Comparison of ENCODE assay signal across 8 cellular contexts in the genomic region with DNA sequence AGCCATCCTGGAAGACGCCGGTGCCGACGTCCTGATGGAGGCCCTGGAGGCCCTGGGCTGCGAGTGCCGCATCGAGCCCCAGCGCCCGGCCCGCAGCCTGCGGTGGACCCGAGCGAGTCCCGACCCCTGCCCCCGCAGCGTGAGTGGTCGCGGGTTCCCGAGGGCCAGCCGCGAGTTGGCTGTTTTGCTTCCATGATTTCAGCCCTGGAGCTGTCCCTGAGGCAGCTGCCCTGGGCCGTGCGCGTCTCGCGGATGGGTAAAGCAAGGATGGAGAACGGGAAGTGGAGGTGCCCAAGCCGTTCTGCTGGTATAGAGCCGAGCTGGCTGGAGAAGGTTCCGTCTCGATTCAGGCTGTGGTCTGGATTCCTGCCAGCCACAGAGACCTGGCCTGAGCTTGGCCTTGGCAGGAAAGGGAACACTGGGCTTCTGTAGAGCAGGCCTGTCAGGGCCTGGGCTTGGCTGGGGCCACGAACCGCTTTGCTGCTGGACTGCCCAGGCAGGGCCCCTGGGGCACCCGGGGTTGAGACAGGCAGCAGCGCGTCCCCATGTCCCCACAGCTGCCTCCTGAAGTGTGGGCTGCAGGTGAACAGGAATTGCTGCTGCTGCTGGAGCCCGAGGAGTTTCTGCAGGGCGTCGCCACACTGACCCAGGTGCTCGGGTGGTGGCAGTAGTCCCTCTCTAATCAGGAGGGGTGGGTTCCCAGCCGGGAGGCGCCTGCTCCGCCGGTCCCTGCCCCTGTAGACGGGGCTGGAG. TPM values are rescaled to one million over a fixed set of nuclear protein-coding genes. Genes with fewer than 3 reads are reported as not detected.
DNase-seq lines count a peak whose midpoint lies in the region; ATAC-seq and TF ChIP-seq lines count a peak whose summit lies in the region.

No MANE protein-coding gene starts in this region.

- H3K18ac ChIP-seq in neuronal stem cell (ENCODE audit: low read length) = peak overlapping the region; percentile 98

- H2BK5ac ChIP-seq in neuronal stem cell (ENCODE audit: low read length) = peak overlapping the region; percentile 94

- H4K8ac ChIP-seq in neuronal stem cell (ENCODE audit: low read depth, low read length) = no peak overlapping the region

- H3K9ac ChIP-seq in neuronal stem cell (ENCODE audit: low read depth, low read length, poor library complexity) = peak overlapping the region; percentile 96

- H2BK120ac ChIP-seq in neuronal stem cell (ENCODE audit: low read depth, low read length) = peak overlapping the region; percentile 63

- peak overlapping the region; percentile 99 for H3K23ac ChIP-seq in neuronal stem cell (ENCODE audit: low read depth, low read length, poor library complexity)

- peak overlapping the region; percentile 58 for H2BK12ac ChIP-seq in neuronal stem cell (ENCODE audit: low read length)

- H3K4ac ChIP-seq in neuronal stem cell (ENCODE audit: low read length) = peak overlapping the region; percentile 99

- H4K91ac ChIP-seq in neuronal stem cell (ENCODE audit: low read depth, low read length, poor library complexity) = no peak overlapping the region

- peak overlapping the region; percentile 98 for H2AK5ac ChIP-seq in neuronal stem cell (ENCODE audit: low read depth, low read length)

- intact Hi-C loops in esophagus squamous epithelium (cut with DNase I) = no loop called here

- peaks cover 3 to 54% (median 35%) of the 10 kb centered on the region in 3 donors for H3K36me3 ChIP-seq in esophagus squamous epithelium
- H3K36me3 ChIP-seq in neuronal stem cell (replicated peaks in 1 of 2; ENCODE audit: control insufficient read depth in 2 of 2, insufficient read depth in 2 of 2, low read length in 2 of 2) = peaks cover 29 to 65% of the 10 kb centered on the region in 2 donors

- no peaks in the 10 kb centered on the region for H3K9me3 ChIP-seq in esophagus squamous epithelium
- H3K9me3 ChIP-seq in neuronal stem cell (replicated peaks in 1 of 2; ENCODE audit: control insufficient read depth in 2 of 2, insufficient read depth in 1 of 2, low read depth in 1 of 2, low read length in 2 of 2) = no peaks in the 10 kb centered on the region

- ATAC-seq in HG03432 (IDR thresholded peaks at IDR 0.05; ENCODE audit: unreplicated experiment) (peak; percentile 0), GM21390 (IDR thresholded peaks at IDR 0.05; ENCODE audit: unreplicated experiment) (no peak)

- peak overlapping the region; percentile 91 for H3K14ac ChIP-seq in neuronal stem cell (ENCODE audit: low read length)

- H2AFZ ChIP-seq in neuronal stem cell (ENCODE audit: low read length) = peak overlapping the region; percentile 100

- no peak for TF ChIP-seq CTCF in esophagus squamous epithelium (IDR thresholded peaks at IDR 0.05)

- peak overlapping the region; percentile 98 for H3K4me2 ChIP-seq in neuronal stem cell (ENCODE audit: insufficient read depth, low read length, poor library complexity, severe bottlenecking)

- 23% methylated on average over 5 of the region's 45 CpGs; no CpG with 5 or more reads in 1 of the 2 donors for WGBS in esophagus squamous epithelium, 2 donors
- WGBS in neuronal stem cell (ENCODE audit: extremely low coverage in 2 of 2, insufficient read length in 2 of 2, insufficient replicate concordance in 1 of 2), 2 donors = no CpG with 5 or more reads among the region's 45 CpGs

- H3K79me1 ChIP-seq in neuronal stem cell (ENCODE audit: low read depth, low read length) = peaks cover 31% of the 10 kb centered on the region

- H3K4me1 ChIP-seq in esophagus squamous epithelium = peaks cover 27 to 83% (median 38%) of the 10 kb centered on the region in 3 donors
- H3K4me1 ChIP-seq in neuronal stem cell (ENCODE audit: control insufficient read depth in 2 of 2, insufficient read depth in 1 of 2, low read depth in 1 of 2, low read length in 2 of 2) = peaks cover 12% of the 10 kb centered on the region in 2 donors

- H3K4me3 ChIP-seq in esophagus squamous epithelium (peak overlapping the region; percentile 69 to 98 (median 84)), neuronal stem cell (ENCODE audit: low read length in 2 of 2) (peak overlapping the region; percentile 99)

- H3K27ac ChIP-seq in esophagus squamous epithelium (peak overlapping the region; percentile 91 to 98 (median 95)), neuronal stem cell (replicated peaks; ENCODE audit: low read length) (peak overlapping the region; percentile 49)

- DNase-seq in Ammon's horn (ENCODE audit: low spot score) (peak; percentile 56), UCSD-AML1 (lab: John Stamatoyannopoulos, UW; ENCODE audit: unreplicated experiment) (peak; percentile 68), esophagus squamous epithelium (lab: John Stamatoyannopoulos, UW) (no peak), neuronal stem cell (ENCODE audit: low spot score) (no peak), COLO829 (ENCODE audit: low spot score) (no peak), NCI-H1048 (lab: John Stamatoyannopoulos, UW) (no peak)

- H2BK15ac ChIP-seq in neuronal stem cell (ENCODE audit: low read length) = no peak overlapping the region

- H3K27me3 ChIP-seq in esophagus squamous epithelium (no peaks in the 10 kb centered on the region), neuronal stem cell (ENCODE audit: control insufficient read depth in 3 of 3, insufficient read depth in 3 of 3, low read depth in 1 of 3, low read length in 3 of 3) (no peaks in the 10 kb centered on the region)

- TF ChIP-seq POLR2A in esophagus squamous epithelium (IDR thresholded peaks at IDR 0.05) = no peak

RNA-seq across cellular contexts. Expression of gene MRPS34, which starts 0.9 kb away (rescaled TPM):
- 100 to 1,000 TPM in 3 of 4 donors, 10 to 100 TPM in 1; 89.5 to 158 (median 114) TPM for total RNA-seq in esophagus squamous epithelium
- 108 TPM for polyA plus RNA-seq in neuronal stem cell (2013, experiment 1 of 2)
- 110 TPM for polyA plus RNA-seq in neuronal stem cell (2013, experiment 2 of 2)

RNA-seq across cellular contexts. Expression of gene EME2, which starts 1.3 kb away (rescaled TPM):
- total RNA-seq in esophagus squamous epithelium = 10 to 100 TPM in 2 of 4 donors, 1 to 10 TPM in 2; 8.8 to 14.4 (median 10.1) TPM
- polyA plus RNA-seq in neuronal stem cell (2013, experiment 1 of 2) = 3.6 TPM
- polyA plus RNA-seq in neuronal stem cell (2013, experiment 2 of 2) = 3.3 TPM

RNA-seq across cellular contexts. Expression of gene NME3, which starts 2.5 kb away (rescaled TPM):
- 10 to 100 TPM; 30.2 to 57.1 (median 53.6) TPM for total RNA-seq in esophagus squamous epithelium
- polyA plus RNA-seq in neuronal stem cell (2013, experiment 1 of 2) = 38.5 TPM
- polyA plus RNA-seq in neuronal stem cell (2013, experiment 2 of 2) = 35.4 TPM

RNA-seq across cellular contexts. Expression of gene SPSB3, which starts 8.5 kb away (rescaled TPM):
- 10 to 100 TPM; 27.8 to 84.5 (median 45.1) TPM for total RNA-seq in esophagus squamous epithelium
- polyA plus RNA-seq in neuronal stem cell (2013, experiment 1 of 2) = 25.2 TPM
- 23.3 TPM for polyA plus RNA-seq in neuronal stem cell (2013, experiment 2 of 2)

RNA-seq across cellular contexts. Expression of gene NUBP2, which starts 8.9 kb away (rescaled TPM):
- total RNA-seq in esophagus squamous epithelium = 10 to 100 TPM; 71.4 to 91.5 (median 79.5) TPM
- 52.2 TPM for polyA plus RNA-seq in neuronal stem cell (2013, experiment 1 of 2)
- polyA plus RNA-seq in neuronal stem cell (2013, experiment 2 of 2) = 50.6 TPM

Comparison
In these comparisons a context has a peak if more than half of its experiments do, and no peak if none do; other contexts are left out.
1. DNase-seq: peak in Ammon's horn (single experiment) and UCSD-AML1 (single experiment); none in esophagus squamous epithelium (single experiment), neuronal stem cell (single experiment), COLO829 (single experiment) and NCI-H1048 (single experiment).